Comparison of ENCODE assay signal across 1 cellular context in the genomic region with DNA sequence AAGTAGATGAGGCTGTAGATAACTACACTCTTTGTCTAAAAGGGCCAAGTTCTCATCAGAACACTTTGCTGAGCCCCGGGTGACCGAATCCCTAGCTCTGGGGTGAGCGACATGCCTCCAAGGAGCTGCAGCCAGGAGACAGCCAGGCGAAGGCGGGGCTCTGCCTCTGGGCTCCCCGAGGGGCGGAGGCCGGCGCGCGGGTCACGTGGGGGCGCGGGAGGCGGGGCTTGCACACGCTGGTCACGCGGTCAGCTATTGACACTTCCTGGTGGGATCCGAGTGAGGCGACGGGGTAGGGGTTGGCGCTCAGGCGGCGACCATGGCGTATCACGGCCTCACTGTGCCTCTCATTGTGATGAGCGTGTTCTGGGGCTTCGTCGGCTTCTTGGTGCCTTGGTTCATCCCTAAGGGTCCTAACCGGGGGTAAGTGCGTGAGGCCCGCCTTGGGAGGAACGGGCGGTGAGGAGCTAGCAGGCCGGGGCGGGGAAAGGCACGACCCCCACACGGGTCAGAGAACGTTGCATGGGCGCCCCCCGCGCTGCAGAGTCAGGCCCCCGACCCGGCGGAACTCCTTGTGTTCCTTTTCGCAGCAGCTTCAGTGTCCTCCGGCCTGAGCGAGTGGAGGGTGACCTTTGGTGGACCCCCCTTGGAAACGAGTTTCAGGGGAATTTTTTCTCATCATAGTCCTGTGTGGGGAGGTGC.
TF ChIP-seq lines count a peak whose summit lies in the region.

Gene ATP6V0E1 (plus strand): TSS at position 230 of the 702 bp plus-strand sequence. CDS start 90 bp downstream, at position 320.

TF ChIP-seq in HepG2, 621 proteins besides CTCF, POLR2A, EP300 and RAD21 (continued from another document and continues in another):
- TF ChIP-seq, protein P1, sequence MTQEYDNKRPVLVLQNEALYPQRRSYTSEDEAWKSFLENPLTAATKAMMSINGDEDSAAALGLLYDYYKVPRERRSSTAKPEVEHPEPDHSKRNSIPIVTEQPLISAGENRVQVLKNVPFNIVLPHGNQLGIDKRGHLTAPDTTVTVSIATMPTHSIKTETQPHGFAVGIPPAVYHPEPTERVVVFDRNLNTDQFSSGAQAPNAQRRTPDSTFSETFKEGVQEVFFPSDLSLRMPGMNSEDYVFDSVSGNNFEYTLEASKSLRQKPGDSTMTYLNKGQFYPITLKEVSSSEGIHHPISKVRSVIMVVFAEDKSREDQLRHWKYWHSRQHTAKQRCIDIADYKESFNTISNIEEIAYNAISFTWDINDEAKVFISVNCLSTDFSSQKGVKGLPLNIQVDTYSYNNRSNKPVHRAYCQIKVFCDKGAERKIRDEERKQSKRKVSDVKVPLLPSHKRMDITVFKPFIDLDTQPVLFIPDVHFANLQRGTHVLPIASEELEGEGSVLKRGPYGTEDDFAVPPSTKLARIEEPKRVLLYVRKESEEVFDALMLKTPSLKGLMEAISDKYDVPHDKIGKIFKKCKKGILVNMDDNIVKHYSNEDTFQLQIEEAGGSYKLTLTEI (CRISPR knock-in tag; conservative IDR thresholded peaks at IDR 0.05), result no peak
- TF ChIP-seq ZSCAN25 (CRISPR knock-in tag; IDR thresholded peaks at IDR 0.05), result no peak
- TF ChIP-seq NFKBIZ (CRISPR knock-in tag; IDR thresholded peaks at IDR 0.05), result no peak
- no peak for TF ChIP-seq IKZF4 (CRISPR knock-in tag; IDR thresholded peaks at IDR 0.05; ENCODE audit: borderline replicate concordance, low read depth, not compliant biosample characterization)
- TF ChIP-seq RBM22 (optimal IDR thresholded peaks at IDR 0.05; ENCODE audit: low read length), result no peak
- 0 out of 2 replicates have a peak, but pooled peaks have one; percentile 35 for TF ChIP-seq CREB1 (IDR thresholded peaks at IDR 0.05)
- TF ChIP-seq CREB1 (CRISPR knock-in tag; IDR thresholded peaks at IDR 0.05), result no peak
- TF ChIP-seq KMT2B (CRISPR knock-in tag; IDR thresholded peaks at IDR 0.05), result peak; percentile 44; the same call in 1 of the 2 replicates
- peak; percentile 53; the same call in 1 of the 2 replicates for TF ChIP-seq ZNF543 (CRISPR knock-in tag; IDR thresholded peaks at IDR 0.05)
- no peak for TF ChIP-seq ZFP36 (IDR thresholded peaks at IDR 0.05; ENCODE audit: borderline replicate concordance, low read depth, low read length, partially characterized antibody)
- TF ChIP-seq FOXA3 (CRISPR knock-in tag; IDR thresholded peaks at IDR 0.05), result peak; percentile 88
- no peak for TF ChIP-seq ZFP62 (CRISPR knock-in tag; IDR thresholded peaks at IDR 0.05)
- no peak for TF ChIP-seq JUNB (CRISPR knock-in tag; IDR thresholded peaks at IDR 0.05; ENCODE audit: borderline replicate concordance)
- TF ChIP-seq ZNF766 (CRISPR knock-in tag; IDR thresholded peaks at IDR 0.05; ENCODE audit: borderline replicate concordance), result no peak
- TF ChIP-seq ONECUT2 (CRISPR knock-in tag; IDR thresholded peaks at IDR 0.05), result no peak
- no peak for TF ChIP-seq GATA4 (IDR thresholded peaks at IDR 0.05; ENCODE audit: borderline replicate concordance, low read depth)
- no peak; the same call in 1 of the 2 replicates for TF ChIP-seq ZFP91 (CRISPR knock-in tag; IDR thresholded peaks at IDR 0.05; ENCODE audit: borderline replicate concordance)
- TF ChIP-seq MATR3 (CRISPR knock-in tag; IDR thresholded peaks at IDR 0.05), result no peak
- no peak for TF ChIP-seq NCOA1 (CRISPR knock-in tag; IDR thresholded peaks at IDR 0.05)
- TF ChIP-seq NFYB (CRISPR knock-in tag; IDR thresholded peaks at IDR 0.05), result 0 out of 2 replicates have a peak, but pooled peaks have one; percentile 9
- no peak for TF ChIP-seq ZNF749 (CRISPR knock-in tag; IDR thresholded peaks at IDR 0.05; ENCODE audit: borderline replicate concordance)
- TF ChIP-seq MTA1 (CRISPR knock-in tag; IDR thresholded peaks at IDR 0.05; ENCODE audit: borderline replicate concordance), result peak; percentile 43; the same call in 1 of the 2 replicates
- peak; percentile 51; the same call in 1 of the 2 replicates for TF ChIP-seq ZNF607 (CRISPR knock-in tag; IDR thresholded peaks at IDR 0.05; ENCODE audit: borderline replicate concordance)
- TF ChIP-seq ZSCAN5A (CRISPR knock-in tag; IDR thresholded peaks at IDR 0.05; ENCODE audit: borderline replicate concordance), result no peak
- no peak for TF ChIP-seq TCF12 (IDR thresholded peaks at IDR 0.05)
- TF ChIP-seq TCF12 (CRISPR knock-in tag; IDR thresholded peaks at IDR 0.05), result no peak
- 0 out of 2 replicates have a peak, but pooled peaks have one; percentile 48 for TF ChIP-seq ERF (CRISPR knock-in tag; IDR thresholded peaks at IDR 0.05)
- no peak for TF ChIP-seq KLF11 (CRISPR knock-in tag; IDR thresholded peaks at IDR 0.05)
- TF ChIP-seq ZNF343 (CRISPR knock-in tag; IDR thresholded peaks at IDR 0.05), result 0 out of 2 replicates have a peak, but pooled peaks have one; percentile 46
- no peak for TF ChIP-seq ZNF674 (CRISPR knock-in tag; IDR thresholded peaks at IDR 0.05; ENCODE audit: low read depth)
- no peak for TF ChIP-seq FIP1L1 (IDR thresholded peaks at IDR 0.05; ENCODE audit: borderline replicate concordance, insufficient read depth, low read depth, low read length)
- TF ChIP-seq, protein P2, sequence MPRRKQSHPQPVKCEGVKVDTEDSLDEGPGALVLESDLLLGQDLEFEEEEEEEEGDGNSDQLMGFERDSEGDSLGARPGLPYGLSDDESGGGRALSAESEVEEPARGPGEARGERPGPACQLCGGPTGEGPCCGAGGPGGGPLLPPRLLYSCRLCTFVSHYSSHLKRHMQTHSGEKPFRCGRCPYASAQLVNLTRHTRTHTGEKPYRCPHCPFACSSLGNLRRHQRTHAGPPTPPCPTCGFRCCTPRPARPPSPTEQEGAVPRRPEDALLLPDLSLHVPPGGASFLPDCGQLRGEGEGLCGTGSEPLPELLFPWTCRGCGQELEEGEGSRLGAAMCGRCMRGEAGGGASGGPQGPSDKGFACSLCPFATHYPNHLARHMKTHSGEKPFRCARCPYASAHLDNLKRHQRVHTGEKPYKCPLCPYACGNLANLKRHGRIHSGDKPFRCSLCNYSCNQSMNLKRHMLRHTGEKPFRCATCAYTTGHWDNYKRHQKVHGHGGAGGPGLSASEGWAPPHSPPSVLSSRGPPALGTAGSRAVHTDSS (CRISPR knock-in tag; conservative IDR thresholded peaks at IDR 0.05), result no peak
- no peak for TF ChIP-seq ZNF546 (CRISPR knock-in tag; conservative IDR thresholded peaks at IDR 0.05)
- TF ChIP-seq MEIS2 (CRISPR knock-in tag; IDR thresholded peaks at IDR 0.05), result peak; percentile 79; the same call in 1 of the 2 replicates
- peak; percentile 78; the same call in 1 of the 2 replicates for TF ChIP-seq E2F2 (CRISPR knock-in tag; IDR thresholded peaks at IDR 0.05; ENCODE audit: borderline replicate concordance)
- TF ChIP-seq, protein P3, sequence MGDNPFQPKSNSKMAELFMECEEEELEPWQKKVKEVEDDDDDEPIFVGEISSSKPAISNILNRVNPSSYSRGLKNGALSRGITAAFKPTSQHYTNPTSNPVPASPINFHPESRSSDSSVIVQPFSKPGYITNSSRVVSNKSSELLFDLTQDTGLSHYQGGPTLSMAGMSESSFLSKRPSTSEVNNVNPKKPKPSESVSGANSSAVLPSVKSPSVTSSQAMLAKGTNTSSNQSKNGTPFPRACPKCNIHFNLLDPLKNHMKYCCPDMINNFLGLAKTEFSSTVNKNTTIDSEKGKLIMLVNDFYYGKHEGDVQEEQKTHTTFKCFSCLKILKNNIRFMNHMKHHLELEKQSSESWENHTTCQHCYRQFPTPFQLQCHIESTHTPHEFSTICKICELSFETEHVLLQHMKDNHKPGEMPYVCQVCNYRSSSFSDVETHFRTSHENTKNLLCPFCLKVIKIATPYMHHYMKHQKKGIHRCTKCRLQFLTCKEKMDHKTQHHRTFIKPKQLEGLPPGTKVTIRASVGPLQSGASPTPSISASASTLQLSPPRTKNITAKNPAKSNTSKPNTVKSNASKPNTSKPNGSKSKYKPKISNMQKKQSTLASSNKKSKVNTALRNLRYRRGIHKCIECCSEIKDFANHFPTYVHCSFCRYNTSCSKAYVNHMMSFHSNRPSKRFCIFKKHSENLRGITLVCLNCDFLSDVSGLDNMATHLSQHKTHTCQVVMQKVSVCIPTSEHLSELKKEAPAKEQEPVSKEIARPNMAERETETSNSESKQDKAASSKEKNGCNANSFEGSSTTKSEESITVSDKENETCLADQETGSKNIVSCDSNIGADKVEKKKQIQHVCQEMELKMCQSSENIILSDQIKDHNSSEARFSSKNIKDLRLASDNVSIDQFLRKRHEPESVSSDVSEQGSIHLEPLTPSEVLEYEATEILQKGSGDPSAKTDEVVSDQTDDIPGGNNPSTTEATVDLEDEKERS (CRISPR knock-in tag; IDR thresholded peaks at IDR 0.05), result no peak
- TF ChIP-seq SRSF1 (optimal IDR thresholded peaks at IDR 0.05; ENCODE audit: low read depth, low read length), result no peak
- TF ChIP-seq ZNF383 (CRISPR knock-in tag; IDR thresholded peaks at IDR 0.05; ENCODE audit: borderline replicate concordance), result no peak
- TF ChIP-seq ZNF510 (CRISPR knock-in tag; IDR thresholded peaks at IDR 0.05; ENCODE audit: low read depth), result no peak
- no peak for TF ChIP-seq GTF2F1 (IDR thresholded peaks at IDR 0.05; ENCODE audit: low read length)
- peak; percentile 74 for TF ChIP-seq POLR2G (IDR thresholded peaks at IDR 0.05; ENCODE audit: low read depth, low read length)
- peak; percentile 86 for TF ChIP-seq PHF8 (CRISPR knock-in tag; IDR thresholded peaks at IDR 0.05)
- peak; percentile 36; the same call in 1 of the 2 replicates for TF ChIP-seq ZNF768 (CRISPR knock-in tag; IDR thresholded peaks at IDR 0.05)
- peak; percentile 68 for TF ChIP-seq TBX2 (CRISPR knock-in tag; IDR thresholded peaks at IDR 0.05; ENCODE audit: borderline replicate concordance)
- TF ChIP-seq, protein P4, sequence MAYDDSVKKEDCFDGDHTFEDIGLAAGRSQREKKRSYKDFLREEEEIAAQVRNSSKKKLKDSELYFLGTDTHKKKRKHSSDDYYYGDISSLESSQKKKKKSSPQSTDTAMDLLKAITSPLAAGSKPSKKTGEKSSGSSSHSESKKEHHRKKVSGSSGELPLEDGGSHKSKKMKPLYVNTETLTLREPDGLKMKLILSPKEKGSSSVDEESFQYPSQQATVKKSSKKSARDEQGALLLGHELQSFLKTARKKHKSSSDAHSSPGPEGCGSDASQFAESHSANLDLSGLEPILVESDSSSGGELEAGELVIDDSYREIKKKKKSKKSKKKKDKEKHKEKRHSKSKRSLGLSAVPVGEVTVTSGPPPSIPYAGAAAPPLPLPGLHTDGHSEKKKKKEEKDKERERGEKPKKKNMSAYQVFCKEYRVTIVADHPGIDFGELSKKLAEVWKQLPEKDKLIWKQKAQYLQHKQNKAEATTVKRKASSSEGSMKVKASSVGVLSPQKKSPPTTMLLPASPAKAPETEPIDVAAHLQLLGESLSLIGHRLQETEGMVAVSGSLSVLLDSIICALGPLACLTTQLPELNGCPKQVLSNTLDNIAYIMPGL (CRISPR knock-in tag; IDR thresholded peaks at IDR 0.05; ENCODE audit: borderline replicate concordance in 1 of 2, low read depth in 1 of 2), result peak; percentile 69 to 73; a peak in 3 of 4 replicates
- TF ChIP-seq MEIS1 (CRISPR knock-in tag; IDR thresholded peaks at IDR 0.05; ENCODE audit: borderline replicate concordance), result no peak; the same call in 1 of the 2 replicates
- no peak for TF ChIP-seq ATAD3A (CRISPR knock-in tag; IDR thresholded peaks at IDR 0.05)
- TF ChIP-seq BCL6 (CRISPR knock-in tag; IDR thresholded peaks at IDR 0.05), result peak; percentile 55
- TF ChIP-seq SRF (IDR thresholded peaks at IDR 0.05; ENCODE audit: low read depth, low read length), result no peak
- TF ChIP-seq HOXA3 (CRISPR knock-in tag; IDR thresholded peaks at IDR 0.05), result peak; percentile 76
- peak; percentile 97 for TF ChIP-seq USF2 (IDR thresholded peaks at IDR 0.05; ENCODE audit: low read depth, low read length)
- peak; percentile 100; the same call in 1 of the 2 replicates for TF ChIP-seq USF2 (CRISPR knock-in tag; IDR thresholded peaks at IDR 0.05; ENCODE audit: borderline replicate concordance)
